ENCODE assay signal across 31 cellular contexts in genomic region chr20:47007826-47008655, GRCh38.
DNase-seq lines count a peak whose midpoint lies in the region; ATAC-seq and TF ChIP-seq lines count a peak whose summit lies in the region.
"Had no signal": no experiment of that assay in that cellular context is flagged by ENCODE, and none has a peak within 500 bp of the region (broad histone marks: within the 10 kb centered on the region; RNA-seq: fewer than 3 reads in every experiment).

No MANE protein-coding gene starts in this region.

- no peaks in the 10 kb centered on the region for H4K20me1 ChIP-seq in MM.1S (ENCODE audit: insufficient read depth, low read length)

- H3K9me3 ChIP-seq in MM.1S (replicated peaks; ENCODE audit: insufficient read depth, low read length): no peaks in the 10 kb centered on the region
- H3K9me3 ChIP-seq: testis had no signal

- no peak overlapping the region for H3K27ac ChIP-seq in MM.1S (ENCODE audit: low read length)
- H3K27ac ChIP-seq: heart left ventricle, left ventricle myocardium inferior, neural progenitor cell, parathyroid adenoma, testis had no signal

- ATAC-seq in GM19467 (IDR thresholded peaks at IDR 0.05; ENCODE audit: unreplicated experiment) (no peak), HG03045 (IDR thresholded peaks at IDR 0.05; ENCODE audit: unreplicated experiment) (no peak)
- ATAC-seq: effector memory CD8-positive, alpha-beta T cell; heart left ventricle; Right ventricle myocardium inferior; stimulated activated naive CD8-positive, alpha-beta T cell treated with anti-CD3 and anti-CD28 coated beads, Interleukin-15, Interleukin-2, amounts not matched to agents 100 U/mL and 50 U/mL, for 24 hours had no signal

- no peaks in the 10 kb centered on the region for H3K36me3 ChIP-seq in MM.1S (replicated peaks; ENCODE audit: insufficient read depth, low read length)
- H3K36me3 ChIP-seq: heart left ventricle, neural progenitor cell had no signal

- no peak overlapping the region for H3K4me3 ChIP-seq in MM.1S (ENCODE audit: low read length)
- H3K4me3 ChIP-seq: heart left ventricle, left ventricle myocardium inferior, neural progenitor cell, testis had no signal

- H3K4me1 ChIP-seq in MM.1S (ENCODE audit: low read length): no peaks in the 10 kb centered on the region
- H3K4me1 ChIP-seq: heart left ventricle, left ventricle myocardium inferior, neural progenitor cell, testis had no signal

- no peaks in the 10 kb centered on the region for H3K9me2 ChIP-seq in MM.1S (replicated peaks; ENCODE audit: insufficient read depth, low read length)

- H3K9me3 Mint-ChIP-seq in nephron progenitor cell: peaks cover 15% of the 10 kb centered on the region

- H2AFZ ChIP-seq in MM.1S (ENCODE audit: low read length): no peak overlapping the region
- H2AFZ ChIP-seq: neural progenitor cell, parathyroid adenoma had no signal

- H3K27me3 ChIP-seq in MM.1S (replicated peaks; ENCODE audit: insufficient read depth, low read length): no peaks in the 10 kb centered on the region
- H3K27me3 ChIP-seq: neural progenitor cell, testis had no signal

- DNase-seq in NCI-H2196 (lab: John Stamatoyannopoulos, UW; ENCODE audit: unreplicated experiment) (peak; percentile 15), NCI-H2196 treated with DMSO at 0.1 percent for 48 hours (lab: John Stamatoyannopoulos, UW; ENCODE audit: unreplicated experiment) (no peak), MM.1S (peak; percentile 2), NCI-H82 (lab: John Stamatoyannopoulos, UW) (peak; percentile 91), nephron progenitor cell (no peak), HUDEP-2 (lab: John Stamatoyannopoulos, UW; ENCODE audit: unreplicated experiment in 76 of 76) (no peak)
- DNase-seq: activated CD4-positive, alpha-beta memory T cell treated with anti-CD3 and anti-CD28 coated beads, Interleukin-2, amount 10 ng/mL, durations not matched to agents 7 days and 5 days; activated CD4-positive, alpha-beta T cell treated with anti-CD3 and anti-CD28 coated beads for 1 hour; activated CD8-positive, alpha-beta memory T cell treated with anti-CD3 and anti-CD28 coated beads, Interleukin-2, amount 50 U/mL, for 4 hours; activated naive CD4-positive, alpha-beta T cell treated with anti-CD3 and anti-CD28 coated beads for 36 hours; CD4-positive, CD25-positive, alpha-beta regulatory T cell; central memory CD4-positive, alpha-beta T cell; cortex of kidney; effector memory CD8-positive, alpha-beta T cell; H7; heart left ventricle; IMR-90; islet precursor cell; left ventricle myocardium inferior; mesendoderm; NCI-H187 treated with DMSO at 0.1 percent for 48 hours; retina; stimulated activated CD4-positive, alpha-beta T cell treated with anti-CD3 and anti-CD28 coated beads, Interleukin-2, amount 100 ng/mL, for 24 hours; stimulated activated naive CD8-positive, alpha-beta T cell treated with anti-CD3 and anti-CD28 coated beads, Interleukin-15, Interleukin-2, amounts not matched to agents 100 U/mL and 50 U/mL, for 24 hours; T-helper 2 cell; testis had no signal

- H3K9ac ChIP-seq in MM.1S (ENCODE audit: low read length): no peak overlapping the region
- H3K9ac ChIP-seq: neural progenitor cell, parathyroid adenoma had no signal

- no peaks in the 10 kb centered on the region for H3K79me2 ChIP-seq in MM.1S (ENCODE audit: low read length)
- H3K79me2 ChIP-seq: parathyroid adenoma had no signal

- no peak overlapping the region for H3K4me2 ChIP-seq in MM.1S (ENCODE audit: low read depth, low read length)
- H3K4me2 ChIP-seq: neural progenitor cell had no signal

- peaks cover 19% of the 10 kb centered on the region for H3K36me3 Mint-ChIP-seq in nephron progenitor cell (ENCODE audit: low read depth)
- H3K36me3 Mint-ChIP-seq: CD4-positive, CD25-positive, alpha-beta regulatory T cell; neural progenitor cell had no signal

- no peaks in the 10 kb centered on the region for H3F3A ChIP-seq in MM.1S (ENCODE audit: insufficient read depth, low read length)

- no peaks in the 10 kb centered on the region for H3K4me1 Mint-ChIP-seq in nephron progenitor cell

- peaks cover 9% of the 10 kb centered on the region for H3K27me3 Mint-ChIP-seq in nephron progenitor cell (ENCODE audit: low read depth, poor library complexity)

- TF ChIP-seq CTCF in MM.1S (IDR thresholded peaks at IDR 0.05; ENCODE audit: low read length): no peak
- no peak for TF ChIP-seq CTCF in nephron progenitor cell (IDR thresholded peaks at IDR 0.05)

- H3K27ac Mint-ChIP-seq in nephron progenitor cell: peak overlapping the region; percentile 52
- H3K27ac Mint-ChIP-seq: activated CD4-positive, alpha-beta memory T cell treated with anti-CD3 and anti-CD28 coated beads, Interleukin-2, amount 10 ng/mL, durations not matched to agents 7 days and 5 days; activated naive CD4-positive, alpha-beta T cell treated with anti-CD3 and anti-CD28 coated beads for 36 hours; CD4-positive, CD25-positive, alpha-beta regulatory T cell; effector memory CD8-positive, alpha-beta T cell had no signal

- H3K4me3 Mint-ChIP-seq in nephron progenitor cell: no peak overlapping the region
- H3K4me3 Mint-ChIP-seq: activated CD4-positive, alpha-beta memory T cell treated with anti-CD3 and anti-CD28 coated beads, Interleukin-2, amount 10 ng/mL, durations not matched to agents 7 days and 5 days; activated naive CD4-positive, alpha-beta T cell treated with anti-CD3 and anti-CD28 coated beads for 36 hours; CD4-positive, CD25-positive, alpha-beta regulatory T cell; effector memory CD8-positive, alpha-beta T cell had no signal

Comparison
In these comparisons a context has a peak if more than half of its experiments do, and no peak if none do; other contexts are left out.
1. DNase-seq: peak in NCI-H2196 (single experiment), MM.1S (single experiment) and NCI-H82 (single experiment); none in NCI-H2196 treated with DMSO at 0.1 percent for 48 hours (single experiment), nephron progenitor cell (single experiment) and HUDEP-2 (0 of 76).